Comparison of ENCODE assay signal across 21 cellular contexts in the genomic region with DNA sequence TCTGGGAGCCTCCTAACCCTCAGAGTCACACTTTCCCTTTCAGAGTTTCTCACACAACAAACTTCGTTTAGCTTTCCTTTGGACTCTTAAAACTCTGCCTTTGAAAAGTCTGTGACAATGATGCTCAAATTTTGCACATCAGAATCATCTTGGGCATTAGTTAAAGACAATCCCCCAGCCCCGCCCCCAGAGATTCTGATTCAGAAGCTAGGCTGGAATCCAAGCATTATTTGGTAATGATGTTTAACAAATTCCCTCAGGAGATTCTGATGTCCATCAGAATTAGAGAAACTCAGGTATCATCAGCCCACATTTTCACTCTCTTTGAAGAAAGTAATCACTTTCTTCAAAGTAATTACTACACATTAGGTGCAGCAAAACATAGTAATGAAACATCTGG.
"Had no signal": no experiment of that assay in that cellular context is flagged by ENCODE, and none has a peak within 500 bp of the region (broad histone marks: within the 10 kb centered on the region; RNA-seq: fewer than 3 reads in every experiment).

No MANE protein-coding gene starts in this region.

- H3K27me3 Mint-ChIP-seq: activated naive CD8-positive, alpha-beta T cell treated with anti-CD3 and anti-CD28 coated beads, Interleukin-2, amount 10 ng/mL, durations not matched to agents 7 days and 5 days had no signal

- H3K4me3 Mint-ChIP-seq: activated T-helper 1 cell treated with anti-CD3 and anti-CD28 coated beads, Interleukin-12 subunit alpha, Interleukin-12 subunit beta, Interleukin-2, Interleukin-4 antibody, amounts not matched to agents 30 ng/mL and 10 ng/mL and 1 ng/mL, durations not matched to agents 14 hours and 24 hours and 36 hours; endodermal cell; natural killer cell treated with Interleukin-12 subunit alpha and Interleukin-12 subunit beta and Interleukin-15 and Interleukin-18, amount 100 ng/mL, for 72 hours; stimulated activated naive B cell treated with anti-CD40 and anti-IgM and Interleukin-4, amounts not matched to agents 10 μg/mL and 1 μg/mL and 100 μg/mL, for 72 hours; T-helper 2 cell treated with Interferon-gamma antibody and Interleukin-4, amounts not matched to agents 5 μg/mL and 100 μg/mL, for 36 hours had no signal

- H3K36me3 Mint-ChIP-seq: natural killer cell treated with Interleukin-12 subunit alpha and Interleukin-12 subunit beta and Interleukin-15 and Interleukin-18, amount 100 ng/mL, for 72 hours; stimulated activated naive B cell treated with anti-CD40 and anti-IgM and Interleukin-4, amounts not matched to agents 10 μg/mL and 1 μg/mL and 100 μg/mL, for 72 hours had no signal

- H3K9me3 ChIP-seq: tibial artery, uterus had no signal

- H3K36me3 ChIP-seq: tibial artery, uterus had no signal

- H3K27ac Mint-ChIP-seq: activated naive CD8-positive, alpha-beta T cell treated with anti-CD3 and anti-CD28 coated beads, Interleukin-2, amount 10 ng/mL, durations not matched to agents 7 days and 5 days; activated T-helper 1 cell treated with anti-CD3 and anti-CD28 coated beads, Interleukin-12 subunit alpha, Interleukin-12 subunit beta, Interleukin-2, Interleukin-4 antibody, amounts not matched to agents 30 ng/mL and 10 ng/mL and 1 ng/mL, durations not matched to agents 14 hours and 24 hours and 36 hours; endodermal cell; natural killer cell treated with Interleukin-12 subunit alpha and Interleukin-12 subunit beta and Interleukin-15 and Interleukin-18, amount 100 ng/mL, for 72 hours; stimulated activated naive B cell treated with anti-CD40 and anti-IgM and Interleukin-4, amounts not matched to agents 10 μg/mL and 1 μg/mL and 100 μg/mL, for 72 hours; T-helper 2 cell treated with Interferon-gamma antibody and Interleukin-4, amounts not matched to agents 5 μg/mL and 100 μg/mL, for 36 hours had no signal

- H3K27me3 ChIP-seq: tibial artery, uterus had no signal

- H3K27ac ChIP-seq: tibial artery, uterus had no signal

- H3K4me3 ChIP-seq: tibial artery, uterus had no signal

- ATAC-seq: activated CD4-positive, CD25-positive, alpha-beta regulatory T cell treated with anti-CD3 and anti-CD28 coated beads, Interleukin-2, amount 50 U/mL, for 24 hours; left ventricle myocardium superior; natural killer cell treated with Interleukin-12 subunit alpha and Interleukin-12 subunit beta and Interleukin-15 and Interleukin-18, amount 100 ng/mL, for 72 hours; stimulated activated naive B cell treated with anti-CD40 and anti-IgM and Interleukin-4, amounts not matched to agents 10 μg/mL and 1 μg/mL and 100 μg/mL, for 72 hours had no signal

- H3K4me1 ChIP-seq: tibial artery, uterus had no signal

- DNase-seq: activated CD4-positive, alpha-beta T cell treated with anti-CD3 and anti-CD28 coated beads, Interleukin-2, amount 50 U/mL, for 1 hour; activated CD8-positive, alpha-beta memory T cell treated with anti-CD3 and anti-CD28 coated beads for 24 hours; activated naive CD4-positive, alpha-beta T cell; activated naive CD8-positive, alpha-beta T cell treated with anti-CD3 and anti-CD28 coated beads, Interleukin-2, amount 10 ng/mL, durations not matched to agents 7 days and 5 days; anterior cingulate cortex; endodermal cell; hippocampal formation; kidney glomerular epithelial cell; left ventricle myocardium superior; mesenchymal stem cell; nucleus accumbens; posterior cingulate gyrus; retina; stimulated activated CD4-positive, alpha-beta T cell treated with anti-CD3 and anti-CD28 coated beads, Interleukin-2, amount 100 ng/mL, for 48 hours; stimulated activated naive B cell treated with anti-CD40 and anti-IgM and Interleukin-4, amounts not matched to agents 10 μg/mL and 1 μg/mL and 100 μg/mL, for 72 hours; tibial artery; uterus had no signal

- H3K9me3 Mint-ChIP-seq: activated naive CD8-positive, alpha-beta T cell treated with anti-CD3 and anti-CD28 coated beads, Interleukin-2, amount 10 ng/mL, durations not matched to agents 7 days and 5 days; activated T-helper 1 cell treated with anti-CD3 and anti-CD28 coated beads, Interleukin-12 subunit alpha, Interleukin-12 subunit beta, Interleukin-2, Interleukin-4 antibody, amounts not matched to agents 30 ng/mL and 10 ng/mL and 1 ng/mL, durations not matched to agents 14 hours and 24 hours and 36 hours; endodermal cell; natural killer cell treated with Interleukin-12 subunit alpha and Interleukin-12 subunit beta and Interleukin-15 and Interleukin-18, amount 100 ng/mL, for 72 hours; stimulated activated naive B cell treated with anti-CD40 and anti-IgM and Interleukin-4, amounts not matched to agents 10 μg/mL and 1 μg/mL and 100 μg/mL, for 72 hours; T-helper 2 cell treated with Interferon-gamma antibody and Interleukin-4, amounts not matched to agents 5 μg/mL and 100 μg/mL, for 36 hours had no signal
